Comparison of ENCODE assay signal across 9 cellular contexts in the genomic region with DNA sequence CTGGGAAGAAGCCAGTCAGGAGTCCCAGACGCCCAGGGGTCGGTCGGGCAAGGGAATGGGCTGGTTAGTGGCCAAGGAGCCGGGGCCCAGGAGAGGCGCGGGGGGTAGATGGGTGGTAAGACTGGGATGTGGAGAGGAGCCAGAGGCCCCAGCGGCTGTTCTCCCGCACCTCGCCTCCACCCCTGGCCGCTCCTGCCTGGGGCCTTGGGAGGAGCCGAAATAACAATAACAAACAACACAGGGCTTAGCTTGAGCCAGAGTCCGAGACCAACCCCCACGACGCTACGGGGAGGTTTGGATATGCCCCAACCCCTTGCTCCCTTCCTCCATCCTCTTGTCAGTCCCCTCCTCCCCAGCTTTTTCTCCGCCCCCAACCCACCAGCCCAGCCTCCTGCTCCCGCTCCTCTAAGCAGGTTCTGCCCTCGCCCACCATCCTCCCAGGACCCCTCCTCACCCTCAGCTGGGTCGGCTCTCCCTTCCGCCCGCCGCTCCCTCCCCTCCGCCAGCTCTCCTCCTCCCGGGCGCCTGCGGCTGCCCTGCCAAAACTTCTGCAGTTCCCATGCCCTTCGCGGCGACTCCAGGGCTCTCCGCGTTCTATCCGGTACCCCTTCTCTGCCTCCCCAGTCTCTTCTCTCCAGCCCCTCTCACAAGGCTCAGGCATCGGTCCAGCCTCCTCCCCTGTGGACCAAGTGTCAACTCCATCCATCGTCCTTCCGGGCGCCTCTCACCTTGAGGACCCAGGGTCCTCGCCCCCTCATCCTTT. TPM values are rescaled to one million over a fixed set of nuclear protein-coding genes. Genes with fewer than 3 reads are reported as not detected.
DNase-seq lines count a peak whose midpoint lies in the region; ATAC-seq lines count a peak whose summit lies in the region.
"Had no signal": no experiment of that assay in that cellular context is flagged by ENCODE, and none has a peak within 500 bp of the region (broad histone marks: within the 10 kb centered on the region; RNA-seq: fewer than 3 reads in every experiment).

No MANE protein-coding gene starts in this region.

- no peaks in the 10 kb centered on the region for H3K9me3 Mint-ChIP-seq in activated CD4-positive, alpha-beta T cell treated with anti-CD3 and anti-CD28 coated beads for 36 hours (ENCODE audit: low read depth)
- no peaks in the 10 kb centered on the region for H3K9me3 Mint-ChIP-seq in activated T-helper 17 cell treated with anti-CD3 and anti-CD28 coated beads, Interleukin-2, amount 50 U/mL, for 72 hours
- H3K9me3 Mint-ChIP-seq in stimulated activated effector memory CD8-positive, alpha-beta T cell treated with anti-CD3 and anti-CD28 coated beads, Interleukin-12 subunit alpha, Interleukin-12 subunit beta, amount 100 ng/mL, for 72 hours = no peaks in the 10 kb centered on the region
- H3K9me3 Mint-ChIP-seq: activated T-helper 2 cell treated with anti-CD3 and anti-CD28 coated beads, Interferon-gamma antibody, Interleukin-2, Interleukin-4, amounts not matched to agents 10 μg/mL and 5 μg/mL and 100 μg/mL, durations not matched to agents 14 hours and 24 hours and 36 hours had no signal

- H3K9me3 ChIP-seq in iPS-18c (ENCODE audit: control insufficient read depth, insufficient read depth, low read length) = no peaks in the 10 kb centered on the region

- intact Hi-C loops in activated CD4-positive, alpha-beta T cell treated with anti-CD3 and anti-CD28 coated beads for 36 hours (cut with DNase I, micrococcal nuclease) = no loop called here

- H3K4me3 Mint-ChIP-seq in activated CD4-positive, alpha-beta T cell treated with anti-CD3 and anti-CD28 coated beads for 36 hours = peak overlapping the region; percentile 54
- H3K4me3 Mint-ChIP-seq in activated T-helper 17 cell treated with anti-CD3 and anti-CD28 coated beads, Interleukin-2, amount 50 U/mL, for 72 hours = peak overlapping the region; percentile 68
- H3K4me3 Mint-ChIP-seq in stimulated activated effector memory CD8-positive, alpha-beta T cell treated with anti-CD3 and anti-CD28 coated beads, Interleukin-12 subunit alpha, Interleukin-12 subunit beta, amount 100 ng/mL, for 72 hours = peak overlapping the region; percentile 57

- CTCF ChIA-PET in activated CD4-positive, alpha-beta T cell treated with anti-CD3 and anti-CD28 coated beads for 36 hours (lab: Charles Lee) = interaction anchor here (0.6 to 1.3 kb wide), 5 partner anchors 8 to 59 kb away, joined by 3 to 4 read pairs (median 3); no protein-coding TSS in a partner anchor

- H3K4me3 ChIP-seq in iPS-18c (ENCODE audit: insufficient read depth, low read depth, low read length) = peak overlapping the region; percentile 75

- peaks cover 17% of the 10 kb centered on the region for H3K36me3 Mint-ChIP-seq in activated CD4-positive, alpha-beta T cell treated with anti-CD3 and anti-CD28 coated beads for 36 hours (ENCODE audit: low read depth)
- H3K36me3 Mint-ChIP-seq in activated T-helper 17 cell treated with anti-CD3 and anti-CD28 coated beads, Interleukin-2, amount 50 U/mL, for 72 hours (ENCODE audit: low read depth) = peaks cover 25% of the 10 kb centered on the region
- peaks cover 9% of the 10 kb centered on the region for H3K36me3 Mint-ChIP-seq in stimulated activated effector memory CD8-positive, alpha-beta T cell treated with anti-CD3 and anti-CD28 coated beads, Interleukin-12 subunit alpha, Interleukin-12 subunit beta, amount 100 ng/mL, for 72 hours

- peaks cover 39% of the 10 kb centered on the region for H3K4me1 Mint-ChIP-seq in activated CD4-positive, alpha-beta T cell treated with anti-CD3 and anti-CD28 coated beads for 36 hours
- peaks cover 53% of the 10 kb centered on the region for H3K4me1 Mint-ChIP-seq in activated T-helper 17 cell treated with anti-CD3 and anti-CD28 coated beads, Interleukin-2, amount 50 U/mL, for 72 hours
- H3K4me1 Mint-ChIP-seq in stimulated activated effector memory CD8-positive, alpha-beta T cell treated with anti-CD3 and anti-CD28 coated beads, Interleukin-12 subunit alpha, Interleukin-12 subunit beta, amount 100 ng/mL, for 72 hours = peaks cover 68% of the 10 kb centered on the region

- POLR2A ChIA-PET in activated CD4-positive, alpha-beta T cell treated with anti-CD3 and anti-CD28 coated beads for 36 hours (lab: Charles Lee) = interaction anchor here (0.5 to 1.0 kb wide), 3 partner anchors 14 to 1305 kb away, joined by 3 to 7 read pairs (median 4); partner anchors contain the start of gene POLR1H

- ATAC-seq in activated CD4-positive, alpha-beta T cell treated with anti-CD3 and anti-CD28 coated beads for 36 hours = peak; percentile 18
- no peak for ATAC-seq in activated T-helper 17 cell treated with anti-CD3 and anti-CD28 coated beads, Interleukin-2, amount 50 U/mL, for 72 hours (replicated peaks)
- no peak for ATAC-seq in stimulated activated effector memory CD8-positive, alpha-beta T cell treated with anti-CD3 and anti-CD28 coated beads, Interleukin-12 subunit alpha, Interleukin-12 subunit beta, amount 100 ng/mL, for 72 hours
- ATAC-seq in GM19467 (IDR thresholded peaks at IDR 0.05; ENCODE audit: unreplicated experiment) = no peak

- H3K27me3 Mint-ChIP-seq in activated CD4-positive, alpha-beta T cell treated with anti-CD3 and anti-CD28 coated beads for 36 hours = peaks cover 38% of the 10 kb centered on the region
- H3K27me3 Mint-ChIP-seq in activated T-helper 17 cell treated with anti-CD3 and anti-CD28 coated beads, Interleukin-2, amount 50 U/mL, for 72 hours = peaks cover 32% of the 10 kb centered on the region

- DNase-seq in activated CD4-positive, alpha-beta T cell treated with anti-CD3 and anti-CD28 coated beads for 36 hours = no peak
- no peak for DNase-seq in activated CD4-positive, alpha-beta T cell treated with anti-CD3 and anti-CD28 coated beads, Interleukin-2, amount 50 U/mL, for 48 hours
- DNase-seq in stimulated activated effector memory CD8-positive, alpha-beta T cell treated with anti-CD3 and anti-CD28 coated beads, Interleukin-12 subunit alpha, Interleukin-12 subunit beta, amount 100 ng/mL, for 72 hours (ENCODE audit: low spot score in 2 of 2) = no peak
- no peak for DNase-seq in COR-L47 (lab: John Stamatoyannopoulos, UW)
- DNase-seq in central memory CD4-positive, alpha-beta T cell = no peak

- no peak overlapping the region for H3K27ac Mint-ChIP-seq in activated CD4-positive, alpha-beta T cell treated with anti-CD3 and anti-CD28 coated beads for 36 hours
- no peak overlapping the region for H3K27ac Mint-ChIP-seq in activated T-helper 17 cell treated with anti-CD3 and anti-CD28 coated beads, Interleukin-2, amount 50 U/mL, for 72 hours
- H3K27ac Mint-ChIP-seq in stimulated activated effector memory CD8-positive, alpha-beta T cell treated with anti-CD3 and anti-CD28 coated beads, Interleukin-12 subunit alpha, Interleukin-12 subunit beta, amount 100 ng/mL, for 72 hours = no peak overlapping the region
- H3K27ac Mint-ChIP-seq: activated T-helper 2 cell treated with anti-CD3 and anti-CD28 coated beads, Interferon-gamma antibody, Interleukin-2, Interleukin-4, amounts not matched to agents 10 μg/mL and 5 μg/mL and 100 μg/mL, durations not matched to agents 14 hours and 24 hours and 36 hours had no signal

RNA-seq across cellular contexts. Expression of gene RNF39, which starts 1.1 kb away (rescaled TPM):
- not detected for total RNA-seq in activated CD4-positive, alpha-beta T cell treated with anti-CD3 and anti-CD28 coated beads for 36 hours
- not detected for total RNA-seq in activated T-helper 17 cell treated with anti-CD3 and anti-CD28 coated beads, Interleukin-2, amount 50 U/mL, for 72 hours
- total RNA-seq: activated T-helper 2 cell treated with anti-CD3 and anti-CD28 coated beads, Interferon-gamma antibody, Interleukin-2, Interleukin-4, amounts not matched to agents 10 μg/mL and 5 μg/mL and 100 μg/mL, durations not matched to agents 14 hours and 24 hours and 36 hours had no signal

RNA-seq across cellular contexts. Expression of gene PPP1R11, which starts 7.5 kb away (rescaled TPM):
- total RNA-seq in activated CD4-positive, alpha-beta T cell treated with anti-CD3 and anti-CD28 coated beads for 36 hours = 10 to 100 TPM; 47.8 to 59.9 TPM
- 10 to 100 TPM; 50.8 to 69.9 TPM for total RNA-seq in activated T-helper 17 cell treated with anti-CD3 and anti-CD28 coated beads, Interleukin-2, amount 50 U/mL, for 72 hours

RNA-seq across cellular contexts. Expression of gene POLR1H, which starts 13.4 kb away (rescaled TPM):
- 10 to 100 TPM; 38.2 to 65.0 TPM for total RNA-seq in activated CD4-positive, alpha-beta T cell treated with anti-CD3 and anti-CD28 coated beads for 36 hours
- total RNA-seq in activated T-helper 17 cell treated with anti-CD3 and anti-CD28 coated beads, Interleukin-2, amount 50 U/mL, for 72 hours = 10 to 100 TPM; 39.8 to 59.5 TPM

RNA-seq across cellular contexts. Expression of gene TRIM31, which starts 38.4 kb away (rescaled TPM):
- not detected for total RNA-seq in activated CD4-positive, alpha-beta T cell treated with anti-CD3 and anti-CD28 coated beads for 36 hours
- total RNA-seq in activated T-helper 17 cell treated with anti-CD3 and anti-CD28 coated beads, Interleukin-2, amount 50 U/mL, for 72 hours = not detected
- total RNA-seq: activated T-helper 2 cell treated with anti-CD3 and anti-CD28 coated beads, Interferon-gamma antibody, Interleukin-2, Interleukin-4, amounts not matched to agents 10 μg/mL and 5 μg/mL and 100 μg/mL, durations not matched to agents 14 hours and 24 hours and 36 hours had no signal
